ENCODE assay signal across 2 cellular contexts in genomic region chr10:57218382-57218781, GRCh38.
TF ChIP-seq lines count a peak whose summit lies in the region.

No MANE protein-coding gene starts in this region.

TF ChIP-seq in WTC11, 78 proteins besides CTCF, POLR2A, EP300 and RAD21 (continued from another document):
- TF ChIP-seq IRF1 (CRISPR knock-in tag; IDR thresholded peaks at IDR 0.05) (no peak), ZNF138 (CRISPR knock-in tag; conservative IDR thresholded peaks at IDR 0.05) (no peak), ZNF317 (CRISPR knock-in tag; IDR thresholded peaks at IDR 0.05; ENCODE audit: borderline replicate concordance, low read depth) (no peak), NFE2L1 (CRISPR knock-in tag; IDR thresholded peaks at IDR 0.05) (no peak)
- TF ChIP-seq, protein P1, sequence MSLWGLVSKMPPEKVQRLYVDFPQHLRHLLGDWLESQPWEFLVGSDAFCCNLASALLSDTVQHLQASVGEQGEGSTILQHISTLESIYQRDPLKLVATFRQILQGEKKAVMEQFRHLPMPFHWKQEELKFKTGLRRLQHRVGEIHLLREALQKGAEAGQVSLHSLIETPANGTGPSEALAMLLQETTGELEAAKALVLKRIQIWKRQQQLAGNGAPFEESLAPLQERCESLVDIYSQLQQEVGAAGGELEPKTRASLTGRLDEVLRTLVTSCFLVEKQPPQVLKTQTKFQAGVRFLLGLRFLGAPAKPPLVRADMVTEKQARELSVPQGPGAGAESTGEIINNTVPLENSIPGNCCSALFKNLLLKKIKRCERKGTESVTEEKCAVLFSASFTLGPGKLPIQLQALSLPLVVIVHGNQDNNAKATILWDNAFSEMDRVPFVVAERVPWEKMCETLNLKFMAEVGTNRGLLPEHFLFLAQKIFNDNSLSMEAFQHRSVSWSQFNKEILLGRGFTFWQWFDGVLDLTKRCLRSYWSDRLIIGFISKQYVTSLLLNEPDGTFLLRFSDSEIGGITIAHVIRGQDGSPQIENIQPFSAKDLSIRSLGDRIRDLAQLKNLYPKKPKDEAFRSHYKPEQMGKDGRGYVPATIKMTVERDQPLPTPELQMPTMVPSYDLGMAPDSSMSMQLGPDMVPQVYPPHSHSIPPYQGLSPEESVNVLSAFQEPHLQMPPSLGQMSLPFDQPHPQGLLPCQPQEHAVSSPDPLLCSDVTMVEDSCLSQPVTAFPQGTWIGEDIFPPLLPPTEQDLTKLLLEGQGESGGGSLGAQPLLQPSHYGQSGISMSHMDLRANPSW (CRISPR knock-in tag; conservative IDR thresholded peaks at IDR 0.05; ENCODE audit: low read depth): no peak
- TF ChIP-seq, protein P2, sequence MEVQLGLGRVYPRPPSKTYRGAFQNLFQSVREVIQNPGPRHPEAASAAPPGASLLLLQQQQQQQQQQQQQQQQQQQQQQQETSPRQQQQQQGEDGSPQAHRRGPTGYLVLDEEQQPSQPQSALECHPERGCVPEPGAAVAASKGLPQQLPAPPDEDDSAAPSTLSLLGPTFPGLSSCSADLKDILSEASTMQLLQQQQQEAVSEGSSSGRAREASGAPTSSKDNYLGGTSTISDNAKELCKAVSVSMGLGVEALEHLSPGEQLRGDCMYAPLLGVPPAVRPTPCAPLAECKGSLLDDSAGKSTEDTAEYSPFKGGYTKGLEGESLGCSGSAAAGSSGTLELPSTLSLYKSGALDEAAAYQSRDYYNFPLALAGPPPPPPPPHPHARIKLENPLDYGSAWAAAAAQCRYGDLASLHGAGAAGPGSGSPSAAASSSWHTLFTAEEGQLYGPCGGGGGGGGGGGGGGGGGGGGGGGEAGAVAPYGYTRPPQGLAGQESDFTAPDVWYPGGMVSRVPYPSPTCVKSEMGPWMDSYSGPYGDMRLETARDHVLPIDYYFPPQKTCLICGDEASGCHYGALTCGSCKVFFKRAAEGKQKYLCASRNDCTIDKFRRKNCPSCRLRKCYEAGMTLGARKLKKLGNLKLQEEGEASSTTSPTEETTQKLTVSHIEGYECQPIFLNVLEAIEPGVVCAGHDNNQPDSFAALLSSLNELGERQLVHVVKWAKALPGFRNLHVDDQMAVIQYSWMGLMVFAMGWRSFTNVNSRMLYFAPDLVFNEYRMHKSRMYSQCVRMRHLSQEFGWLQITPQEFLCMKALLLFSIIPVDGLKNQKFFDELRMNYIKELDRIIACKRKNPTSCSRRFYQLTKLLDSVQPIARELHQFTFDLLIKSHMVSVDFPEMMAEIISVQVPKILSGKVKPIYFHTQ (CRISPR knock-in tag; IDR thresholded peaks at IDR 0.05): no peak
- TF ChIP-seq, protein P3, sequence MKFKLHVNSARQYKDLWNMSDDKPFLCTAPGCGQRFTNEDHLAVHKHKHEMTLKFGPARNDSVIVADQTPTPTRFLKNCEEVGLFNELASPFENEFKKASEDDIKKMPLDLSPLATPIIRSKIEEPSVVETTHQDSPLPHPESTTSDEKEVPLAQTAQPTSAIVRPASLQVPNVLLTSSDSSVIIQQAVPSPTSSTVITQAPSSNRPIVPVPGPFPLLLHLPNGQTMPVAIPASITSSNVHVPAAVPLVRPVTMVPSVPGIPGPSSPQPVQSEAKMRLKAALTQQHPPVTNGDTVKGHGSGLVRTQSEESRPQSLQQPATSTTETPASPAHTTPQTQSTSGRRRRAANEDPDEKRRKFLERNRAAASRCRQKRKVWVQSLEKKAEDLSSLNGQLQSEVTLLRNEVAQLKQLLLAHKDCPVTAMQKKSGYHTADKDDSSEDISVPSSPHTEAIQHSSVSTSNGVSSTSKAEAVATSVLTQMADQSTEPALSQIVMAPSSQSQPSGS (CRISPR knock-in tag; IDR thresholded peaks at IDR 0.05; ENCODE audit: borderline replicate concordance, low read depth): no peak

TF ChIP-seq in neural cell, 6 proteins besides CTCF, POLR2A, EP300 and RAD21:
- no peak for TF ChIP-seq REST (IDR thresholded peaks at IDR 0.05; ENCODE audit: borderline replicate concordance)
- no peak for TF ChIP-seq TAF1 (IDR thresholded peaks at IDR 0.05; ENCODE audit: low read depth)
- no peak for TF ChIP-seq SMC3 (conservative IDR thresholded peaks at IDR 0.05; ENCODE audit: poor library complexity)
- no peak for TF ChIP-seq POLR2AphosphoS5 (IDR thresholded peaks at IDR 0.05)
- no peak for TF ChIP-seq MXI1 (conservative IDR thresholded peaks at IDR 0.05; ENCODE audit: poor library complexity, severe bottlenecking)
- TF ChIP-seq EZH2 (IDR thresholded peaks at IDR 0.05; ENCODE audit: borderline replicate concordance, insufficient read depth, low read length, poor library complexity, severe bottlenecking): no peak
TF ChIP-seq in neural cell: peak in this region for 0.
